Comparison of ENCODE assay signal across 21 cellular contexts in the genomic region with DNA sequence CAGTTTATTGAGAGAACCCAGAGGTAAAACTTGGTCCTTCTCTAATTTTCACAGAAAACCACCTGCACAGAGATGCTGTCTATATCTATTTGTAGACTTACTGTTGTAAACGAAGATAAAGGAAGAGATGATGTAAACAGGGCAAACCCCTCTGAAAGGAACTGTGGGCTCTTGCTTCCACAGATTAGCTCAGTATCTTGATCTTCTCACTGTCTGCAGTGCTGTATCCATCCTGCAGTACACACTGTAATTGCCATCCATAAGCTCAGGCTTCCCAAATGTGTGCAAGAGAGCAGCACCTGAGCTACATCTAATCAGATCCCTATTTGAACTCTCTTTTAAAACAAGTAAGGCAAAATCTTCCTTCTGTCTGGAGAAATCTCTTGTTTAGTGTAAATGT.
"Had no signal": no experiment of that assay in that cellular context is flagged by ENCODE, and none has a peak within 500 bp of the region (broad histone marks: within the 10 kb centered on the region; RNA-seq: fewer than 3 reads in every experiment).

No MANE protein-coding gene starts in this region.

- H3K9me3 ChIP-seq: SJSA1 had no signal

- DNase-seq: IMR-90, Karpas-422, KBM-7, MM.1S, NCI-H1048, NCI-H1436, NCI-H187, NCI-H2029, NCI-H2081 treated with DMSO at 0.1 percent for 48 hours, NCI-H2171, NCI-H226, NCI-H446, NCI-H510A, NCI-H524 treated with DMSO at 0.1 percent for 48 hours, Right ventricle myocardium superior, RPMI8226, SIG-M5 had no signal

- H3K27me3 ChIP-seq: SJSA1 had no signal

- H3K4me3 ChIP-seq: SJSA1, SK-N-MC had no signal

- FAIRE-seq: HepG2, RCC 7860 had no signal

- H3K27ac ChIP-seq: SJSA1, SK-N-MC had no signal

- H3K36me3 ChIP-seq: SJSA1 had no signal

- ATAC-seq: HepG2 had no signal

- H3K4me1 ChIP-seq: SJSA1 had no signal
